ENCODE assay signal across 8 cellular contexts in genomic region chr14:103401223-103402214, GRCh38. TPM values are rescaled to one million over a fixed set of nuclear protein-coding genes. Genes with fewer than 3 reads are reported as not detected.
DNase-seq lines count a peak whose midpoint lies in the region; ATAC-seq, FAIRE-seq and TF ChIP-seq lines count a peak whose summit lies in the region.

No MANE protein-coding gene starts in this region.

- DNase-seq in GM06990 (ENCODE audit: extremely low read depth, insufficient read length) (no peak), RWPE1 (ENCODE audit: low spot score) (peak; percentile 45), endothelial cell of umbilical vein (ENCODE audit: low read depth, low spot score) (peak; percentile 79), osteoblast (ENCODE audit: insufficient read length, low spot score, missing footprints) (no peak), AML-193 (lab: John Stamatoyannopoulos, UW) (no peak)

- CTCF ChIA-PET in RWPE1 (lab: Yijun Ruan, JAX) = no interaction called here
- CTCF ChIA-PET in endothelial cell of umbilical vein (lab: Charles Lee) = interaction anchor here (0.9 to 5.1 kb wide), 3 partner anchors 8 to 12 kb away, joined by 3 to 21 read pairs (median 4); no protein-coding TSS in a partner anchor

- H3K4me1 ChIP-seq in endothelial cell of umbilical vein (ENCODE audit: control insufficient read depth, extremely low read depth, insufficient read depth, low read length) = peaks cover 43% of the 10 kb centered on the region
- peaks cover 49% of the 10 kb centered on the region for H3K4me1 ChIP-seq in osteoblast (ENCODE audit: insufficient read depth, low read length)

- H3K9me1 ChIP-seq in endothelial cell of umbilical vein (replicated peaks; ENCODE audit: control insufficient read depth, extremely low read depth, insufficient read depth, low read length) = no peaks in the 10 kb centered on the region

- peaks cover 90% of the 10 kb centered on the region for H3K79me2 ChIP-seq in endothelial cell of umbilical vein (ENCODE audit: control insufficient read depth, insufficient read depth, low read length)
- H3K79me2 ChIP-seq in osteoblast (ENCODE audit: insufficient read depth, low read length) = peaks cover 94% of the 10 kb centered on the region

- TF ChIP-seq POLR2A in endothelial cell of umbilical vein (IDR thresholded peaks at IDR 0.05; ENCODE audit: low read depth, low read length) = no peak

- H3K9me3 ChIP-seq in endothelial cell of umbilical vein (replicated peaks; ENCODE audit: control insufficient read depth, insufficient read depth, low read length) (no peaks in the 10 kb centered on the region), osteoblast (ENCODE audit: low read depth, low read length) (no peaks in the 10 kb centered on the region)

- dilution Hi-C loops in endothelial cell of umbilical vein (cut with MboI; ENCODE audit: extremely low pct_ligation_motif_present, low sequenced_read_pairs) = no loop called here

- peak overlapping the region; percentile 0; the same call in 1 of the 2 replicates for H3K4me3 ChIP-seq in GM06990 (replicated peaks; ENCODE audit: low read depth, low read length)
- H3K4me3 ChIP-seq in endothelial cell of umbilical vein (replicated peaks in 1 of 3; ENCODE audit: insufficient read depth in 1 of 3, low read depth in 1 of 3, low read length in 3 of 3) = no peak overlapping the region
- H3K4me3 ChIP-seq in osteoblast (ENCODE audit: insufficient read depth, low read length) = peak overlapping the region; percentile 23

- H2AFZ ChIP-seq in endothelial cell of umbilical vein (ENCODE audit: low read depth, low read length) = no peak overlapping the region
- H2AFZ ChIP-seq in osteoblast (ENCODE audit: low read length) = no peak overlapping the region

- H3K27me3 ChIP-seq in GM06990 (replicated peaks; ENCODE audit: control insufficient read depth, insufficient read depth, low read length) = no peaks in the 10 kb centered on the region
- H3K27me3 ChIP-seq in endothelial cell of umbilical vein (ENCODE audit: control insufficient read depth in 2 of 2, insufficient read depth in 2 of 2, low read length in 2 of 2) = no peaks in the 10 kb centered on the region
- no peaks in the 10 kb centered on the region for H3K27me3 ChIP-seq in osteoblast (ENCODE audit: insufficient read depth, low read length)

- H3K36me3 ChIP-seq in GM06990 (ENCODE audit: control insufficient read depth, insufficient read depth, low read length) (no peaks in the 10 kb centered on the region; the same call in 1 of the 2 replicates), endothelial cell of umbilical vein (ENCODE audit: control insufficient read depth in 2 of 2, extremely low read depth in 1 of 2, insufficient read depth in 2 of 2, low read length in 2 of 2) (peaks cover 0 to 2% of the 10 kb centered on the region in 2 experiments), osteoblast (ENCODE audit: insufficient read depth, low read length) (peaks cover 3% of the 10 kb centered on the region)

- POLR2A ChIA-PET in RWPE1 (lab: Yijun Ruan, JAX; ENCODE audit: low non-redundant PET) = no interaction called here
- POLR2A ChIA-PET in endothelial cell of umbilical vein (lab: Charles Lee) = no interaction called here

- H3K27ac ChIP-seq in RWPE1 (peak overlapping the region; percentile 70), endothelial cell of umbilical vein (ENCODE audit: insufficient read depth, low read depth, low read length) (peak overlapping the region; percentile 23), osteoblast (ENCODE audit: low read depth, low read length) (peak overlapping the region; percentile 81)

- BruUV-seq in endothelial cell of umbilical vein (replicated peaks; lab: Mats Ljungman, UMichigan) = no TSS peak

- peak overlapping the region; percentile 6 for H3K4me2 ChIP-seq in endothelial cell of umbilical vein (ENCODE audit: insufficient read depth, low read length)
- peak overlapping the region; percentile 69 for H3K4me2 ChIP-seq in osteoblast (ENCODE audit: insufficient read depth, low read length)

- intact Hi-C loops in endothelial cell of umbilical vein (cut with micrococcal nuclease) = no loop called here

- H3K9ac ChIP-seq in endothelial cell of umbilical vein (replicated peaks; ENCODE audit: extremely low read depth, insufficient read depth, low read length) = no peak overlapping the region

- ATAC-seq in HG02938 (IDR thresholded peaks at IDR 0.05; ENCODE audit: unreplicated experiment) = no peak
- ATAC-seq in HG03139 (IDR thresholded peaks at IDR 0.05; ENCODE audit: unreplicated experiment) = no peak
- no peak for ATAC-seq in GM18873 (IDR thresholded peaks at IDR 0.05; ENCODE audit: low FRiP score, unreplicated experiment)

- TF ChIP-seq CTCF in GM06990 (IDR thresholded peaks at IDR 0.05; ENCODE audit: insufficient read depth, low read length, poor library complexity, severe bottlenecking) (no peak), RWPE1 (conservative IDR thresholded peaks at IDR 0.05; ENCODE audit: low read depth) (no peak), endothelial cell of umbilical vein (IDR thresholded peaks at IDR 0.05; ENCODE audit: extremely low read depth in 1 of 2, insufficient read depth in 1 of 2, low read depth in 1 of 2, low read length in 2 of 2) (no peak), osteoblast (IDR thresholded peaks at IDR 0.05; ENCODE audit: extremely low read depth, low read depth, low read length) (no peak)

- peaks cover 21% of the 10 kb centered on the region for H4K20me1 ChIP-seq in endothelial cell of umbilical vein (replicated peaks; ENCODE audit: control insufficient read depth, extremely low read depth, insufficient read depth, low read length)
- H4K20me1 ChIP-seq in osteoblast (ENCODE audit: insufficient read depth, low read length) = peaks cover 65% of the 10 kb centered on the region

- peak; percentile 87 for FAIRE-seq in endothelial cell of umbilical vein (lab: Jason Lieb, UNC)

TF ChIP-seq in endothelial cell of umbilical vein, 7 proteins besides CTCF, POLR2A, EP300 and RAD21:
- TF ChIP-seq MAX (IDR thresholded peaks at IDR 0.05; ENCODE audit: insufficient read depth, insufficient read length) (peak; percentile 68), JUN (IDR thresholded peaks at IDR 0.05; ENCODE audit: borderline replicate concordance, insufficient read depth, insufficient read length, low read depth) (no peak)
TF ChIP-seq in endothelial cell of umbilical vein: peak in this region for 1.

RNA-seq across cellular contexts. Expression of gene MARK3, which starts 16.3 kb away (rescaled TPM):
- 81.2 and 96.1 TPM in 2 replicates for total RNA-seq in endothelial cell of umbilical vein
- 43.7 and 46.6 TPM in 2 replicates for polyA plus RNA-seq in endothelial cell of umbilical vein
- 54.9 and 57.5 TPM in 2 replicates for polyA plus RNA-seq in endothelial cell of umbilical vein (2011; cell fraction: cytosol; rRNA removed)
- 201 and 218 TPM in 2 replicates for polyA plus RNA-seq in endothelial cell of umbilical vein (2011; cell fraction: nucleus; rRNA removed)
- 50.9 and 64.9 TPM in 2 replicates for polyA plus RNA-seq in endothelial cell of umbilical vein (2012)
- polyA minus RNA-seq in endothelial cell of umbilical vein = 61.0 and 63.8 TPM in 2 replicates
- 62.7 TPM for polyA minus RNA-seq in endothelial cell of umbilical vein (2011; cell fraction: cytosol; rRNA and poly(A)+ RNA removed)
- 106 and 157 TPM in 2 replicates for polyA minus RNA-seq in endothelial cell of umbilical vein (2011; cell fraction: nucleus; rRNA and poly(A)+ RNA removed)
- 101 and 108 TPM in 2 replicates for total RNA-seq in osteoblast

Comparison
In these comparisons a context has a peak if more than half of its experiments do, and no peak if none do; other contexts are left out.
1. DNase-seq: peak in RWPE1 (single experiment) and endothelial cell of umbilical vein (single experiment); none in GM06990 (single experiment), osteoblast (single experiment) and AML-193 (0 of 2).
2. H3K4me3 ChIP-seq: peak in GM06990 (single experiment) and osteoblast (single experiment); none in endothelial cell of umbilical vein (0 of 3).
3. H3K27ac ChIP-seq: peak in every context shown above with its lines; median percentile 81 in osteoblast; 70 in RWPE1; 23 in endothelial cell of umbilical vein.